ENCODE assay signal across 8 cellular contexts in the genomic region with DNA sequence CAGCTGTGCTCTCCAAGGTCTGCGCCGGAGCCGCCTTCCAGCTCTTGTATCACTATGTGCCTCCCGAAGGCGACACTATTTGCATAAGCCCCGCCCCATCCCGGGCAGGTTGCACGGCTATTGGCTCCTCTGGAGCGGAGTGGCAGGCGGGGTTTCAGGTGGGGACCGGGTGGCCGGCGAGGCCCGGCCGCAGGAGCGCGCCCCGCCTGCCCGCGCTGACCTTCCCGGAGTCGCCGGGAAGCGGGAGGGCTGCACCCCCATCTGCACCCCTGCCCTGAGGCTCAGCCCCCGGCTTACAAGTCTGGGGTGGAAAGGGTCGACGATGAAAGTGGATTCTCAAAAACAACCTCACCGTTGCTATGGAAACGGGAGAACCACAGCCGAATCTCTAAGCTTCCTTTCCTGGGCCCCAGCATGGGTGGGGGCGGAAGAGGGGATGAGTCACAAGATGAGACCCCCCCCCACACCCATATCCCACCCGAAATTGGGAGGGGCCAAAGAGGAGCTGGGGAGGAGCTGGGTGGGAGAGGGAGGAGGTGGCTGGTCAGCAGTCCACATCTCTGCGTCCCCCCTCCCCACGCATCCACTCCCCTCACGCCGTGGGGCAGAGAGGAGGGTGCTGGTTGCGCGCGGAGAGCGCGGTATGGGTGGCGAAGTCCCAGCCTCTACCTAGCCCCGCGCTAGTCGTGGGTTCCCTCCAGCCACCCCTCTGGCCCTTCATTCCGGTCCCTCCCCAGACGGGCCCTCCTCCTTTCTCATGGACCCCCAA. TPM values are rescaled to one million over a fixed set of nuclear protein-coding genes. Genes with fewer than 3 reads are reported as not detected.
DNase-seq lines count a peak whose midpoint lies in the region; ATAC-seq and TF ChIP-seq lines count a peak whose summit lies in the region.

TSS of gene HPCAL4 (minus strand) at position 51 of the 769 bp plus-strand sequence. CDS start 6,830 bp downstream, outside the sequence.

- H3K27ac ChIP-seq in CD8-positive, alpha-beta memory T cell (ENCODE audit: low read depth, low read length) = peak within 1 kb of the TSS; percentile 78
- no peak within 1 kb of the TSS for H3K27ac ChIP-seq in RWPE1

- peaks cover 0 to 1% (median 1%) of the 10 kb centered on the region in 3 donors for H3K36me3 Mint-ChIP-seq in CD8-positive, alpha-beta memory T cell
- no peaks in the 10 kb centered on the region for H3K36me3 Mint-ChIP-seq in neural crest cell (ENCODE audit: low read depth)
- H3K36me3 Mint-ChIP-seq in stimulated activated naive CD8-positive, alpha-beta T cell treated with anti-CD3 and anti-CD28 coated beads, Interleukin-15, Interleukin-2, amounts not matched to agents 100 ng/mL and 50 ng/mL, for 24 hours (ENCODE audit: low read depth) = no peaks in the 10 kb centered on the region

- CTCF ChIA-PET in CD8-positive, alpha-beta memory T cell (lab: Charles Lee) = interaction anchor here (0.8 to 3.0 kb wide), 5 partner anchors 10 to 116 kb away, joined by 3 to 20 read pairs (median 5); partner anchors contain the start of gene NT5C1A
- CTCF ChIA-PET in RWPE1 (lab: Yijun Ruan, JAX) = interaction anchor here (0.8 kb wide), 1 partner anchor 10 kb away, joined by 3 read pairs; no protein-coding TSS in a partner anchor

- TF ChIP-seq CTCF in RWPE1 (conservative IDR thresholded peaks at IDR 0.05; ENCODE audit: low read depth) (no peak), foreskin fibroblast (IDR thresholded peaks at IDR 0.05; ENCODE audit: low read depth, low read length) (no peak), neural crest cell (conservative IDR thresholded peaks at IDR 0.05) (no peak)

- peak; percentile 81 to 92 (median 87) for DNase-seq in CD8-positive, alpha-beta memory T cell
- DNase-seq in Kasumi-1 (lab: John Stamatoyannopoulos, UW) = peak; percentile 25 to 50
- DNase-seq in RWPE1 (ENCODE audit: low spot score) = peak; percentile 89
- peak; percentile 60 for DNase-seq in activated gamma-delta T cell (lab: John Stamatoyannopoulos, UW)
- peak; percentile 53 to 81 for DNase-seq in foreskin fibroblast
- peak; percentile 88 for DNase-seq in neural crest cell (ENCODE audit: low read depth, low spot score)

- no peaks in the 10 kb centered on the region for H3K9me3 Mint-ChIP-seq in CD8-positive, alpha-beta memory T cell
- H3K9me3 Mint-ChIP-seq in neural crest cell = no peaks in the 10 kb centered on the region
- H3K9me3 Mint-ChIP-seq in stimulated activated naive CD8-positive, alpha-beta T cell treated with anti-CD3 and anti-CD28 coated beads, Interleukin-15, Interleukin-2, amounts not matched to agents 100 ng/mL and 50 ng/mL, for 24 hours = no peaks in the 10 kb centered on the region

- POLR2A ChIA-PET in CD8-positive, alpha-beta memory T cell (lab: Charles Lee) = interaction anchor here (0.6 to 2.0 kb wide), 6 partner anchors 11 to 281 kb away, joined by 3 to 12 read pairs (median 5); partner anchors contain the start of genes NT5C1A and PPIE
- POLR2A ChIA-PET in RWPE1 (lab: Yijun Ruan, JAX; ENCODE audit: low non-redundant PET) = no interaction called here

- peaks cover 18% of the 10 kb centered on the region for H3K4me1 ChIP-seq in CD8-positive, alpha-beta memory T cell (ENCODE audit: insufficient read depth, low read length)

- H3K4me3 Mint-ChIP-seq in CD8-positive, alpha-beta memory T cell = peak within 1 kb of the TSS; percentile 75 to 89 (median 80)
- peak within 1 kb of the TSS; percentile 69 for H3K4me3 Mint-ChIP-seq in neural crest cell
- H3K4me3 Mint-ChIP-seq in stimulated activated naive CD8-positive, alpha-beta T cell treated with anti-CD3 and anti-CD28 coated beads, Interleukin-15, Interleukin-2, amounts not matched to agents 100 ng/mL and 50 ng/mL, for 24 hours = peak within 1 kb of the TSS; percentile 74

- H3K27me3 Mint-ChIP-seq in CD8-positive, alpha-beta memory T cell = peaks cover 5 to 32% of the 10 kb centered on the region in 2 donors
- H3K27me3 Mint-ChIP-seq in neural crest cell (ENCODE audit: low read depth) = peaks cover 96% of the 10 kb centered on the region
- peaks cover 40% of the 10 kb centered on the region for H3K27me3 Mint-ChIP-seq in stimulated activated naive CD8-positive, alpha-beta T cell treated with anti-CD3 and anti-CD28 coated beads, Interleukin-15, Interleukin-2, amounts not matched to agents 100 ng/mL and 50 ng/mL, for 24 hours

- H3K4me3 ChIP-seq in CD8-positive, alpha-beta memory T cell (ENCODE audit: low read length) = peak within 1 kb of the TSS; percentile 78
- H3K4me3 ChIP-seq in foreskin fibroblast (ENCODE audit: low read depth in 1 of 2, low read length in 2 of 2) = no peak within 1 kb of the TSS

- peaks cover 17% of the 10 kb centered on the region for H3K27me3 ChIP-seq in CD8-positive, alpha-beta memory T cell (ENCODE audit: insufficient read depth, low read length, poor library complexity, severe bottlenecking)

- ATAC-seq in GM21528 (IDR thresholded peaks at IDR 0.05; ENCODE audit: low FRiP score, unreplicated experiment) = peak; percentile 80

- no peaks in the 10 kb centered on the region for H3K36me3 ChIP-seq in CD8-positive, alpha-beta memory T cell (ENCODE audit: insufficient read depth, low read length)

- H3K4me1 Mint-ChIP-seq in CD8-positive, alpha-beta memory T cell = peaks cover 14 to 51% (median 23%) of the 10 kb centered on the region in 3 donors
- peaks cover 15% of the 10 kb centered on the region for H3K4me1 Mint-ChIP-seq in neural crest cell
- peaks cover 35% of the 10 kb centered on the region for H3K4me1 Mint-ChIP-seq in stimulated activated naive CD8-positive, alpha-beta T cell treated with anti-CD3 and anti-CD28 coated beads, Interleukin-15, Interleukin-2, amounts not matched to agents 100 ng/mL and 50 ng/mL, for 24 hours (ENCODE audit: low read depth)

- H3K27ac Mint-ChIP-seq in CD8-positive, alpha-beta memory T cell = peak within 1 kb of the TSS; percentile 52 to 87 (median 72)
- H3K27ac Mint-ChIP-seq in neural crest cell (ENCODE audit: unreplicated experiment) = no peak within 1 kb of the TSS
- H3K27ac Mint-ChIP-seq in stimulated activated naive CD8-positive, alpha-beta T cell treated with anti-CD3 and anti-CD28 coated beads, Interleukin-15, Interleukin-2, amounts not matched to agents 100 ng/mL and 50 ng/mL, for 24 hours = peak within 1 kb of the TSS; percentile 16

- H3K9me3 ChIP-seq in CD8-positive, alpha-beta memory T cell (ENCODE audit: low read length) = no peaks in the 10 kb centered on the region

RNA-seq across cellular contexts. Expression of gene HPCAL4, which starts in this region (rescaled TPM):
- 1 to 10 TPM; 1.9 to 2.0 TPM for total RNA-seq in CD8-positive, alpha-beta memory T cell
- polyA plus RNA-seq in CD8-positive, alpha-beta memory T cell = 2.5 TPM
- 0.49 and 0.68 TPM in 2 replicates for total RNA-seq in neural crest cell

Comparison
In these comparisons a context has a peak if more than half of its experiments do, and no peak if none do; other contexts are left out.
1. Peak in DNase-seq in neural crest cell; RNA of the gene not detected or under 1 TPM.
2. DNase-seq: peak in every context shown above with its lines; median percentile 89 in RWPE1; 88 in neural crest cell; 87 in CD8-positive, alpha-beta memory T cell; 67 in foreskin fibroblast; 60 in activated gamma-delta T cell; 38 in Kasumi-1.